In the genomic region with DNA sequence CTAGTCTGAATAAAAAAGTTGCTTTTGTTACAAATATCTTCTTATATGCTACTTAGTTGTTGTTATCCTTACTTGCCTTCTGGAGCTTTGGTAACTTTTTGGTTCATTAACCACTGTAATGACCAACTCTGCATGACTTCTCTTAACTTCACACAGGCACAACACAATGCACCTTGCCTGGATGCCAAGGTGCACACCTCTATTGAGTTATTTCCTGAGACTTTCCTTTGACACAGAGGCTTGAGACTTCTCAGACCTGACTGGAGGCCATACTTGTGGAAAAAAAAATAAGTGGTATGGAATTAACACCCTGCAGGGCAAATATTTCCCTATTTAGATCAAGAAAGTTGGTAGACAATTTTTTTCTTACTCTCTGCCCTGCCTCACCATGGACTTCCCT, we compare ENCODE assay signal across 30 cellular contexts.
"Had no signal": no experiment of that assay in that cellular context is flagged by ENCODE, and none has a peak within 500 bp of the region (broad histone marks: within the 10 kb centered on the region; RNA-seq: fewer than 3 reads in every experiment).

No MANE protein-coding gene starts in this region.

- H3K4me1 ChIP-seq: adrenal gland, body of pancreas, esophagus muscularis mucosa, foreskin keratinocyte, gastrocnemius medialis had no signal

- H3K27ac ChIP-seq: adrenal gland, body of pancreas, esophagus muscularis mucosa, foreskin keratinocyte, gastrocnemius medialis, WERI-Rb-1 had no signal

- H3K27me3 ChIP-seq: adrenal gland, body of pancreas, esophagus muscularis mucosa, foreskin keratinocyte, gastrocnemius medialis had no signal

- ATAC-seq: activated CD4-positive, CD25-positive, alpha-beta regulatory T cell treated with anti-CD3 and anti-CD28 coated beads, Interleukin-2, amount 50 U/mL, for 24 hours; activated CD8-positive, alpha-beta memory T cell treated with anti-CD3 and anti-CD28 coated beads, Interleukin-2, amount 10 ng/mL, durations not matched to agents 7 days and 5 days; activated CD8-positive, alpha-beta T cell treated with anti-CD3 and anti-CD28 coated beads, Interleukin-2, amount 10 ng/mL, durations not matched to agents 7 days and 5 days; activated naive CD8-positive, alpha-beta T cell treated with anti-CD3 and anti-CD28 coated beads, Interleukin-2, amount 50 U/mL, for 24 hours; body of pancreas; effector memory CD8-positive, alpha-beta T cell; foreskin keratinocyte; gastrocnemius medialis; T-helper 17 cell had no signal

- H3K36me3 ChIP-seq: adrenal gland, esophagus muscularis mucosa, gastrocnemius medialis, WERI-Rb-1 had no signal

- DNase-seq: activated B cell treated with CpG ODN at 0.5 μM for 24 hours; activated CD4-positive, alpha-beta memory T cell treated with anti-CD3 and anti-CD28 coated beads for 36 hours; activated CD4-positive, alpha-beta T cell treated with anti-CD3 and anti-CD28 coated beads for 48 hours; activated CD8-positive, alpha-beta memory T cell treated with anti-CD3 and anti-CD28 coated beads, Interleukin-2, amount 10 ng/mL, durations not matched to agents 7 days and 5 days; activated CD8-positive, alpha-beta memory T cell treated with anti-CD3 and anti-CD28 coated beads, Interleukin-2, amount 50 U/mL, for 4 hours; activated CD8-positive, alpha-beta T cell treated with anti-CD3 and anti-CD28 coated beads, Interleukin-2, amount 10 ng/mL, durations not matched to agents 7 days and 5 days; activated effector memory CD4-positive, alpha-beta T cell treated with anti-CD3 and anti-CD28 coated beads, Interleukin-2, amount 50 U/mL, for 16 hours; activated naive CD4-positive, alpha-beta T cell treated with anti-CD3 and anti-CD28 coated beads for 36 hours; activated naive CD8-positive, alpha-beta T cell treated with anti-CD3 and anti-CD28 coated beads for 36 hours; activated naive CD8-positive, alpha-beta T cell treated with anti-CD3 and anti-CD28 coated beads, Interleukin-2, amount 50 U/mL, for 24 hours; activated T-cell treated with anti-CD3 and anti-CD28 coated beads, Interleukin-2, amount 50 U/mL, for 1 hour; activated T-cell treated with anti-CD3 and anti-CD28 coated beads, Interleukin-2, amount 50 U/mL, for 48 hours; adrenal gland; amygdala; aorta; body of pancreas; caudate nucleus; cortex of kidney; dermis blood vessel endothelial cell; effector CD4-positive, alpha-beta T cell; effector memory CD8-positive, alpha-beta T cell; foreskin keratinocyte; gastrocnemius medialis; glutamatergic neuron; T-helper 1 cell; T-helper 17 cell; T1000; WERI-Rb-1 had no signal

- H3K4me3 ChIP-seq: adrenal gland, body of pancreas, esophagus muscularis mucosa, gastrocnemius medialis had no signal

- H3K9me3 ChIP-seq: adrenal gland, body of pancreas, esophagus muscularis mucosa, gastrocnemius medialis had no signal
